In the genomic region with DNA sequence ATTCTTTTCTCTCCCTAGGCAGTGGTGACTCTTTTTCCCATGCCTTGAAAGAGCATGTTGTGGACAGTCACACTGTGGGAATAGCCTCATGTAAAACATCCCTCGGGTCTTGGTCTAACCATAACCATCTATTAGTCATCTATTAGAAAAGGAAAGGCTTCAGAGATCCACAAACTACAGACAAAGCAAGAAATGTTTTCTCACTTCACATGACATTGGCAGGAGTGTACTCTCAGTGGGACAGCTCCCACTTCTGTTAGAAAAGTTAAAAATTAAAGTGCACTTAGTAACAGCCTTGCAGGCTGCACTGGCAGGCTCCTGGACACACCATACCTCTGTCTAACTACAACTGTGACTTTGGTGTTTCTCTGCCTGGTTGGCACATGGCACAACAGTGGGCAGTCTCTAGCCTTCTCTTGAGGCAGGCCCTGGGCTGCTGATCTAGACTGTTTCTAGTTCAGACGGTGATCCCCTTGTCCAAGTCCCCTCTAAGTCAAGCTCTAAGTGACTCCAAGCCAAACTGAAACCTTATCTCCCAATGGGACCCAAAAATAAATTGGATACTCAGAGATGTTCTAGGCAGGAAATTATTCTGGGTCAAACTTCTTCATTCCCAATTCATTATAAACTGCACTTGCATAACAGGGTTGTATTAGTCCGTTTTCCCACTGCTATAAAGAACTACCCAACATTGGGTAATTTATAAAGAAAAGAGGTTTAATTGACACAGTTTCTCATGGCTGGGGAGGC, we compare ENCODE assay signal across 12 cellular contexts. TPM values are rescaled to one million over a fixed set of nuclear protein-coding genes. Genes with fewer than 3 reads are reported as not detected.
DNase-seq lines count a peak whose midpoint lies in the region; ATAC-seq and TF ChIP-seq lines count a peak whose summit lies in the region.
"Had no signal": no experiment of that assay in that cellular context is flagged by ENCODE, and none has a peak within 500 bp of the region (broad histone marks: within the 10 kb centered on the region; RNA-seq: fewer than 3 reads in every experiment).

No MANE protein-coding gene starts in this region.

- H3K9me3 ChIP-seq in mammary epithelial cell (replicated peaks; ENCODE audit: insufficient read depth, low read length) (no peaks in the 10 kb centered on the region), breast epithelium (no peaks in the 10 kb centered on the region), gastroesophageal sphincter (no peaks in the 10 kb centered on the region), psoas muscle (no peaks in the 10 kb centered on the region)
- H3K9me3 ChIP-seq: HAP-1, tibial artery had no signal

- H3K27me3 ChIP-seq in mammary epithelial cell (ENCODE audit: insufficient read depth, low read length) (no peaks in the 10 kb centered on the region), breast epithelium (no peaks in the 10 kb centered on the region), gastroesophageal sphincter (no peaks in the 10 kb centered on the region), psoas muscle (ENCODE audit: insufficient read depth in 3 of 3, low read length in 2 of 3) (peaks cover 0 to 2% (median 0%) of the 10 kb centered on the region in 3 donors)
- H3K27me3 ChIP-seq: tibial artery had no signal

- H3K4me1 ChIP-seq in mammary epithelial cell (ENCODE audit: insufficient read depth, low read length) (peaks cover 3% of the 10 kb centered on the region), breast epithelium (no peaks in the 10 kb centered on the region), gastroesophageal sphincter (no peaks in the 10 kb centered on the region), psoas muscle (no peaks in the 10 kb centered on the region)
- H3K4me1 ChIP-seq: HAP-1, tibial artery had no signal

- H3K9ac ChIP-seq in mammary epithelial cell (ENCODE audit: insufficient read depth, low read length), result no peak overlapping the region

- DNase-seq in mammary epithelial cell (peak; percentile 77), breast epithelium (ENCODE audit: low spot score in 2 of 2) (no peak), amniotic epithelial cell (ENCODE audit: low read depth) (peak; percentile 51), iris pigment epithelial cell (ENCODE audit: low read depth) (peak; percentile 72), NCI-H146 (lab: John Stamatoyannopoulos, UW) (no peak), psoas muscle (no peak)
- no peak for DNase-seq in stimulated activated CD8-positive, alpha-beta memory T cell treated with anti-CD3 and anti-CD28 coated beads, Interleukin-4, amount 100 ng/mL, for 48 hours
- DNase-seq: NCI-H1105 treated with DMSO at 0.1 percent for 48 hours, posterior cingulate gyrus, tibial artery had no signal

- H3K79me2 ChIP-seq in mammary epithelial cell (ENCODE audit: insufficient read depth, low read length), result no peaks in the 10 kb centered on the region

- no peak overlapping the region for H3K27ac ChIP-seq in mammary epithelial cell (ENCODE audit: insufficient read depth, low read depth, low read length)
- peak overlapping the region in 1 of 2 donors; percentile 53 for H3K27ac ChIP-seq in breast epithelium
- H3K27ac ChIP-seq in gastroesophageal sphincter, result no peak overlapping the region
- no peak overlapping the region for H3K27ac ChIP-seq in psoas muscle
- H3K27ac ChIP-seq: tibial artery had no signal

- BruUV-seq in mammary epithelial cell (replicated peaks; lab: Mats Ljungman, UMichigan), result no TSS peak

- H2AFZ ChIP-seq in mammary epithelial cell (ENCODE audit: low read depth, low read length), result no peak overlapping the region

- in situ Hi-C loops in mammary epithelial cell (cut with MboI; ENCODE audit: low sequenced_read_pairs in 2 of 2), result loop anchor here (10.0 kb wide), 2 partner anchors 119 to 221 kb away; no protein-coding TSS in a partner anchor

- no peak for ATAC-seq in gastroesophageal sphincter
- no peak for ATAC-seq in psoas muscle

- no peak for TF ChIP-seq POLR2A in breast epithelium (IDR thresholded peaks at IDR 0.05)
- TF ChIP-seq POLR2A in gastroesophageal sphincter (IDR thresholded peaks at IDR 0.05), result no peak

- 67% methylated on average over 3 of the region's 3 CpGs for WGBS in mammary epithelial cell (ENCODE audit: low coverage, missing lambda C conversion rate)
- 75 to 90% methylated on average over 2 to 3 of the region's 3 CpGs for WGBS in gastroesophageal sphincter (ENCODE audit: low coverage in 1 of 2), 2 donors
- WGBS in psoas muscle, 3 donors, result 44 to 67% (median 50%) methylated on average over 3 of the region's 3 CpGs

- H4K20me1 ChIP-seq in mammary epithelial cell (ENCODE audit: insufficient read depth, low read length), result no peaks in the 10 kb centered on the region

- CTCF ChIA-PET in mammary epithelial cell (lab: Charles Lee; ENCODE audit: low non-redundant PET), result no interaction called here

- H3K4me3 ChIP-seq in mammary epithelial cell (replicated peaks in 1 of 3; ENCODE audit: insufficient read depth in 1 of 3, low read depth in 2 of 3, low read length in 3 of 3), result no peak overlapping the region
- no peak overlapping the region for H3K4me3 ChIP-seq in breast epithelium
- H3K4me3 ChIP-seq in gastroesophageal sphincter, result no peak overlapping the region
- no peak overlapping the region for H3K4me3 ChIP-seq in psoas muscle
- H3K4me3 ChIP-seq: HAP-1, tibial artery had no signal

- dilution Hi-C loops in mammary epithelial cell (cut with HindIII; ENCODE audit: low sequenced_read_pairs), result loop anchor here (25.0 kb wide), 1 partner anchor 96 kb away; no protein-coding TSS in a partner anchor

- no peak overlapping the region for H3K4me2 ChIP-seq in mammary epithelial cell (ENCODE audit: insufficient read depth, low read depth, low read length)

- H3K36me3 ChIP-seq in mammary epithelial cell (ENCODE audit: insufficient read depth, low read length), result no peaks in the 10 kb centered on the region
- H3K36me3 ChIP-seq in breast epithelium, result no peaks in the 10 kb centered on the region
- H3K36me3 ChIP-seq in gastroesophageal sphincter, result no peaks in the 10 kb centered on the region
- H3K36me3 ChIP-seq in psoas muscle (ENCODE audit: insufficient read depth in 1 of 2, low read depth in 1 of 2), result no peaks in the 10 kb centered on the region
- H3K36me3 ChIP-seq: HAP-1, tibial artery had no signal

- TF ChIP-seq CTCF in mammary epithelial cell (conservative IDR thresholded peaks at IDR 0.05 in 1 of 2, IDR thresholded peaks at IDR 0.05 in 1 of 2; ENCODE audit: extremely low read depth in 1 of 2, insufficient read depth in 1 of 2, low read depth in 1 of 2, low read length in 2 of 2) (no peak), breast epithelium (IDR thresholded peaks at IDR 0.05) (no peak), gastroesophageal sphincter (IDR thresholded peaks at IDR 0.05) (no peak), psoas muscle (IDR thresholded peaks at IDR 0.05) (no peak)

- intact Hi-C loops in mammary epithelial cell (cut with micrococcal nuclease), result no loop called here
- intact Hi-C loops in breast epithelium (cut with DNase I; ENCODE audit: low total_unique reads), result loop anchor here (10.0 kb wide), 1 partner anchor 1639 kb away; no protein-coding TSS in a partner anchor
- intact Hi-C loops in psoas muscle (cut with DNase I), result no loop called here

- no peak for TF ChIP-seq EP300 in gastroesophageal sphincter (IDR thresholded peaks at IDR 0.05)

RNA-seq across cellular contexts. Expression of a gene that starts 57.9 kb away (rescaled TPM):
- 1,000 to 10,000 TPM; 1,296 to 1,718 TPM for total RNA-seq in mammary epithelial cell
- polyA plus RNA-seq in mammary epithelial cell, result 671 TPM
- 831 TPM for polyA minus RNA-seq in mammary epithelial cell
- 1,000 to 10,000 TPM in 1 of 3 donors, 100 to 1,000 TPM in 2; 438 to 1,565 (median 480) TPM for total RNA-seq in breast epithelium
- total RNA-seq in gastroesophageal sphincter, result 1,000 to 10,000 TPM in 3 of 4 donors, 100 to 1,000 TPM in 1; 998 to 2,832 (median 1,462) TPM
- 100 to 1,000 TPM; 222 to 485 (median 241) TPM for total RNA-seq in psoas muscle
- polyA plus RNA-seq in psoas muscle, result 100 to 1,000 TPM; 215 to 569 (median 259) TPM

Comparison
In these comparisons a context has a peak if more than half of its experiments do, and no peak if none do; other contexts are left out.
1. DNase-seq: peak in mammary epithelial cell (single experiment), amniotic epithelial cell (single experiment) and iris pigment epithelial cell (single experiment); none in breast epithelium (0 of 2), NCI-H146 (single experiment), psoas muscle (0 of 2) and stimulated activated CD8-positive, alpha-beta memory T cell treated with anti-CD3 and anti-CD28 coated beads, Interleukin-4, amount 100 ng/mL, for 48 hours (single experiment).